ENCODE assay signal across 1 cellular context in the genomic region with DNA sequence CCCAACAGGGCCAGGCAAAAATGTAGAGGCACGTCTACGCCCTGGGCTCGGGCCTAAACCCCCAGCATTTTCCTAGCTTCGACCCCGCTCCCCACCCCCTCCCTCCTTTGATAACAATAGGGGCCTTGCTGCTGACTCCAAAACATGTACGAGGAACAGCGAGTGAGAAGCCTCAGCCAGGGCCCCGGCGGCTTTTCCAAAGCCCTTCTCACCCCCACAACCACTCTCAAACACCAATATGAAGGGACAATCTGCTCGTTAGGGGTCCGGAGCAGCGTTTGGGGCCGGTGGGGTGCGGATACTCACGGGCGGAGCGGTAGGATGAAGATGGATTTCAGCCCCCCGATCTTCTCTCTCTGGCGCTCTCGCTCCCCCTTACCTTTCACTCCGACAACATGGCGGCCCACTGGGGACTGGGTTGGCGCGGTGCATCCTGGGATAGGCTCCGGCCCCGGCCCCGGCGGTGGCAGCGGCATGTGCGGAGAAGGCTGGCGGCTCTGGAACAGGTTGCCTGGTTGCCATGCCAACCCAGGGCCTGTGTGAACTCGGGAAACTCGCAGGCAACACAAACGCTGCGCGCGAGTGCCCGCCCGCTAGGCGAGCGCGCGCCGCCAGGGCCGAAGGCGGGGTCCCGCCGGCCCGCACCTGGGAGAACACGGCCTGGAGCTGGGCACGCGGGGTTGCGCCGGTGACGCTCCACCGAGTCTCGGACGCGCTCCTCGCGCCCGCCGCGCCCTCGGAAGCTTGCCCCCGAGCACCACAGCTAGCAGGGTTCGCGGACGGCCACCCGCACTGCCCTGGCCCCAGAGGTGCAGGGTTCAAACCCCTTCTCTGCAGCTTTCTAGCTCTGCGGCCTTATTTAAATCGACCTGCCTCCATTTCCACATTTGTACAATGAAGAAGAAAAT.
TF ChIP-seq lines count a peak whose summit lies in the region.

A gene with protein sequence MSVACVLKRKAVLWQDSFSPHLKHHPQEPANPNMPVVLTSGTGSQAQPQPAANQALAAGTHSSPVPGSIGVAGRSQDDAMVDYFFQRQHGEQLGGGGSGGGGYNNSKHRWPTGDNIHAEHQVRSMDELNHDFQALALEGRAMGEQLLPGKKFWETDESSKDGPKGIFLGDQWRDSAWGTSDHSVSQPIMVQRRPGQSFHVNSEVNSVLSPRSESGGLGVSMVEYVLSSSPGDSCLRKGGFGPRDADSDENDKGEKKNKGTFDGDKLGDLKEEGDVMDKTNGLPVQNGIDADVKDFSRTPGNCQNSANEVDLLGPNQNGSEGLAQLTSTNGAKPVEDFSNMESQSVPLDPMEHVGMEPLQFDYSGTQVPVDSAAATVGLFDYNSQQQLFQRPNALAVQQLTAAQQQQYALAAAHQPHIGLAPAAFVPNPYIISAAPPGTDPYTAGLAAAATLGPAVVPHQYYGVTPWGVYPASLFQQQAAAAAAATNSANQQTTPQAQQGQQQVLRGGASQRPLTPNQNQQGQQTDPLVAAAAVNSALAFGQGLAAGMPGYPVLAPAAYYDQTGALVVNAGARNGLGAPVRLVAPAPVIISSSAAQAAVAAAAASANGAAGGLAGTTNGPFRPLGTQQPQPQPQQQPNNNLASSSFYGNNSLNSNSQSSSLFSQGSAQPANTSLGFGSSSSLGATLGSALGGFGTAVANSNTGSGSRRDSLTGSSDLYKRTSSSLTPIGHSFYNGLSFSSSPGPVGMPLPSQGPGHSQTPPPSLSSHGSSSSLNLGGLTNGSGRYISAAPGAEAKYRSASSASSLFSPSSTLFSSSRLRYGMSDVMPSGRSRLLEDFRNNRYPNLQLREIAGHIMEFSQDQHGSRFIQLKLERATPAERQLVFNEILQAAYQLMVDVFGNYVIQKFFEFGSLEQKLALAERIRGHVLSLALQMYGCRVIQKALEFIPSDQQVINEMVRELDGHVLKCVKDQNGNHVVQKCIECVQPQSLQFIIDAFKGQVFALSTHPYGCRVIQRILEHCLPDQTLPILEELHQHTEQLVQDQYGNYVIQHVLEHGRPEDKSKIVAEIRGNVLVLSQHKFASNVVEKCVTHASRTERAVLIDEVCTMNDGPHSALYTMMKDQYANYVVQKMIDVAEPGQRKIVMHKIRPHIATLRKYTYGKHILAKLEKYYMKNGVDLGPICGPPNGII (minus strand): TSS at position 408 of the 908 bp plus-strand sequence. CDS start 6,151 bp downstream, outside the sequence.

TF ChIP-seq in HepG2, 621 proteins besides CTCF, POLR2A, EP300 and RAD21 (continued from another document and continues in another):
- TF ChIP-seq, protein P1, sequence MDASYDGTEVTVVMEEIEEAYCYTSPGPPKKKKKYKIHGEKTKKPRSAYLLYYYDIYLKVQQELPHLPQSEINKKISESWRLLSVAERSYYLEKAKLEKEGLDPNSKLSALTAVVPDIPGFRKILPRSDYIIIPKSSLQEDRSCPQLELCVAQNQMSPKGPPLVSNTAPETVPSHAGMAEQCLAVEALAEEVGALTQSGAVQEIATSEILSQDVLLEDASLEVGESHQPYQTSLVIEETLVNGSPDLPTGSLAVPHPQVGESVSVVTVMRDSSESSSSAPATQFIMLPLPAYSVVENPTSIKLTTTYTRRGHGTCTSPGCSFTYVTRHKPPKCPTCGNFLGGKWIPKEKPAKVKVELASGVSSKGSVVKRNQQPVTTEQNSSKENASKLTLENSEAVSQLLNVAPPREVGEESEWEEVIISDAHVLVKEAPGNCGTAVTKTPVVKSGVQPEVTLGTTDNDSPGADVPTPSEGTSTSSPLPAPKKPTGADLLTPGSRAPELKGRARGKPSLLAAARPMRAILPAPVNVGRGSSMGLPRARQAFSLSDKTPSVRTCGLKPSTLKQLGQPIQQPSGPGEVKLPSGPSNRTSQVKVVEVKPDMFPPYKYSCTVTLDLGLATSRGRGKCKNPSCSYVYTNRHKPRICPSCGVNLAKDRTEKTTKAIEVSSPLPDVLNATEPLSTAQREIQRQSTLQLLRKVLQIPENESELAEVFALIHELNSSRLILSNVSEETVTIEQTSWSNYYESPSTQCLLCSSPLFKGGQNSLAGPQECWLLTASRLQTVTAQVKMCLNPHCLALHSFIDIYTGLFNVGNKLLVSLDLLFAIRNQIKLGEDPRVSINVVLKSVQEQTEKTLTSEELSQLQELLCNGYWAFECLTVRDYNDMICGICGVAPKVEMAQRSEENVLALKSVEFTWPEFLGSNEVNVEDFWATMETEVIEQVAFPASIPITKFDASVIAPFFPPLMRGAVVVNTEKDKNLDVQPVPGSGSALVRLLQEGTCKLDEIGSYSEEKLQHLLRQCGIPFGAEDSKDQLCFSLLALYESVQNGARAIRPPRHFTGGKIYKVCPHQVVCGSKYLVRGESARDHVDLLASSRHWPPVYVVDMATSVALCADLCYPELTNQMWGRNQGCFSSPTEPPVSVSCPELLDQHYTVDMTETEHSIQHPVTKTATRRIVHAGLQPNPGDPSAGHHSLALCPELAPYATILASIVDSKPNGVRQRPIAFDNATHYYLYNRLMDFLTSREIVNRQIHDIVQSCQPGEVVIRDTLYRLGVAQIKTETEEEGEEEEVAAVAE (CRISPR knock-in tag; IDR thresholded peaks at IDR 0.05; ENCODE audit: borderline replicate concordance): no peak
- TF ChIP-seq ZBTB38 (CRISPR knock-in tag; IDR thresholded peaks at IDR 0.05): peak; percentile 74; the same call in 1 of the 2 replicates
- no peak for TF ChIP-seq EEA1 (CRISPR knock-in tag; IDR thresholded peaks at IDR 0.05; ENCODE audit: borderline replicate concordance)
- TF ChIP-seq, protein P2, sequence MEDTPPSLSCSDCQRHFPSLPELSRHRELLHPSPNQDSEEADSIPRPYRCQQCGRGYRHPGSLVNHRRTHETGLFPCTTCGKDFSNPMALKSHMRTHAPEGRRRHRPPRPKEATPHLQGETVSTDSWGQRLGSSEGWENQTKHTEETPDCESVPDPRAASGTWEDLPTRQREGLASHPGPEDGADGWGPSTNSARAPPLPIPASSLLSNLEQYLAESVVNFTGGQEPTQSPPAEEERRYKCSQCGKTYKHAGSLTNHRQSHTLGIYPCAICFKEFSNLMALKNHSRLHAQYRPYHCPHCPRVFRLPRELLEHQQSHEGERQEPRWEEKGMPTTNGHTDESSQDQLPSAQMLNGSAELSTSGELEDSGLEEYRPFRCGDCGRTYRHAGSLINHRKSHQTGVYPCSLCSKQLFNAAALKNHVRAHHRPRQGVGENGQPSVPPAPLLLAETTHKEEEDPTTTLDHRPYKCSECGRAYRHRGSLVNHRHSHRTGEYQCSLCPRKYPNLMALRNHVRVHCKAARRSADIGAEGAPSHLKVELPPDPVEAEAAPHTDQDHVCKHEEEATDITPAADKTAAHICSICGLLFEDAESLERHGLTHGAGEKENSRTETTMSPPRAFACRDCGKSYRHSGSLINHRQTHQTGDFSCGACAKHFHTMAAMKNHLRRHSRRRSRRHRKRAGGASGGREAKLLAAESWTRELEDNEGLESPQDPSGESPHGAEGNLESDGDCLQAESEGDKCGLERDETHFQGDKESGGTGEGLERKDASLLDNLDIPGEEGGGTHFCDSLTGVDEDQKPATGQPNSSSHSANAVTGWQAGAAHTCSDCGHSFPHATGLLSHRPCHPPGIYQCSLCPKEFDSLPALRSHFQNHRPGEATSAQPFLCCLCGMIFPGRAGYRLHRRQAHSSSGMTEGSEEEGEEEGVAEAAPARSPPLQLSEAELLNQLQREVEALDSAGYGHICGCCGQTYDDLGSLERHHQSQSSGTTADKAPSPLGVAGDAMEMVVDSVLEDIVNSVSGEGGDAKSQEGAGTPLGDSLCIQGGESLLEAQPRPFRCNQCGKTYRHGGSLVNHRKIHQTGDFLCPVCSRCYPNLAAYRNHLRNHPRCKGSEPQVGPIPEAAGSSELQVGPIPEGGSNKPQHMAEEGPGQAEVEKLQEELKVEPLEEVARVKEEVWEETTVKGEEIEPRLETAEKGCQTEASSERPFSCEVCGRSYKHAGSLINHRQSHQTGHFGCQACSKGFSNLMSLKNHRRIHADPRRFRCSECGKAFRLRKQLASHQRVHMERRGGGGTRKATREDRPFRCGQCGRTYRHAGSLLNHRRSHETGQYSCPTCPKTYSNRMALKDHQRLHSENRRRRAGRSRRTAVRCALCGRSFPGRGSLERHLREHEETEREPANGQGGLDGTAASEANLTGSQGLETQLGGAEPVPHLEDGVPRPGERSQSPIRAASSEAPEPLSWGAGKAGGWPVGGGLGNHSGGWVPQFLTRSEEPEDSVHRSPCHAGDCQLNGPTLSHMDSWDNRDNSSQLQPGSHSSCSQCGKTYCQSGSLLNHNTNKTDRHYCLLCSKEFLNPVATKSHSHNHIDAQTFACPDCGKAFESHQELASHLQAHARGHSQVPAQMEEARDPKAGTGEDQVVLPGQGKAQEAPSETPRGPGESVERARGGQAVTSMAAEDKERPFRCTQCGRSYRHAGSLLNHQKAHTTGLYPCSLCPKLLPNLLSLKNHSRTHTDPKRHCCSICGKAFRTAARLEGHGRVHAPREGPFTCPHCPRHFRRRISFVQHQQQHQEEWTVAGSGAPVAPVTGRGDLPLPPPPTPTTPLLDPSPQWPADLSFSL (CRISPR knock-in tag; IDR thresholded peaks at IDR 0.05): no peak
- no peak for TF ChIP-seq IKZF1 (IDR thresholded peaks at IDR 0.05)
- TF ChIP-seq KDM3A (CRISPR knock-in tag; IDR thresholded peaks at IDR 0.05; ENCODE audit: low read depth): no peak
- no peak for TF ChIP-seq PCBP2 (optimal IDR thresholded peaks at IDR 0.05; ENCODE audit: low read depth, low read length, poor library complexity, severe bottlenecking)
- peak; percentile 88 for TF ChIP-seq RBM39 (IDR thresholded peaks at IDR 0.05; ENCODE audit: low read depth, low read length, poor library complexity, severe bottlenecking)
- TF ChIP-seq ASH2L (IDR thresholded peaks at IDR 0.05; ENCODE audit: insufficient read length, low read depth, low read length): peak; percentile 95
- no peak for TF ChIP-seq STAT5B (CRISPR knock-in tag; IDR thresholded peaks at IDR 0.05)
- peak; percentile 71 for TF ChIP-seq SALL2 (CRISPR knock-in tag; IDR thresholded peaks at IDR 0.05)
- TF ChIP-seq ATF1 (CRISPR knock-in tag; IDR thresholded peaks at IDR 0.05): no peak
- TF ChIP-seq, protein P3, sequence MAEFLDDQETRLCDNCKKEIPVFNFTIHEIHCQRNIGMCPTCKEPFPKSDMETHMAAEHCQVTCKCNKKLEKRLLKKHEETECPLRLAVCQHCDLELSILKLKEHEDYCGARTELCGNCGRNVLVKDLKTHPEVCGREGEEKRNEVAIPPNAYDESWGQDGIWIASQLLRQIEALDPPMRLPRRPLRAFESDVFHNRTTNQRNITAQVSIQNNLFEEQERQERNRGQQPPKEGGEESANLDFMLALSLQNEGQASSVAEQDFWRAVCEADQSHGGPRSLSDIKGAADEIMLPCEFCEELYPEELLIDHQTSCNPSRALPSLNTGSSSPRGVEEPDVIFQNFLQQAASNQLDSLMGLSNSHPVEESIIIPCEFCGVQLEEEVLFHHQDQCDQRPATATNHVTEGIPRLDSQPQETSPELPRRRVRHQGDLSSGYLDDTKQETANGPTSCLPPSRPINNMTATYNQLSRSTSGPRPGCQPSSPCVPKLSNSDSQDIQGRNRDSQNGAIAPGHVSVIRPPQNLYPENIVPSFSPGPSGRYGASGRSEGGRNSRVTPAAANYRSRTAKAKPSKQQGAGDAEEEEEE (CRISPR knock-in tag; IDR thresholded peaks at IDR 0.05; ENCODE audit: borderline replicate concordance): no peak
- TF ChIP-seq ZNF543 (CRISPR knock-in tag; IDR thresholded peaks at IDR 0.05): peak; percentile 66; the same call in 1 of the 2 replicates
- no peak; the same call in 1 of the 2 replicates for TF ChIP-seq ZZZ3 (CRISPR knock-in tag; IDR thresholded peaks at IDR 0.05; ENCODE audit: borderline replicate concordance)
- TF ChIP-seq IRF2 (CRISPR knock-in tag; IDR thresholded peaks at IDR 0.05): no peak
- TF ChIP-seq, protein P4, sequence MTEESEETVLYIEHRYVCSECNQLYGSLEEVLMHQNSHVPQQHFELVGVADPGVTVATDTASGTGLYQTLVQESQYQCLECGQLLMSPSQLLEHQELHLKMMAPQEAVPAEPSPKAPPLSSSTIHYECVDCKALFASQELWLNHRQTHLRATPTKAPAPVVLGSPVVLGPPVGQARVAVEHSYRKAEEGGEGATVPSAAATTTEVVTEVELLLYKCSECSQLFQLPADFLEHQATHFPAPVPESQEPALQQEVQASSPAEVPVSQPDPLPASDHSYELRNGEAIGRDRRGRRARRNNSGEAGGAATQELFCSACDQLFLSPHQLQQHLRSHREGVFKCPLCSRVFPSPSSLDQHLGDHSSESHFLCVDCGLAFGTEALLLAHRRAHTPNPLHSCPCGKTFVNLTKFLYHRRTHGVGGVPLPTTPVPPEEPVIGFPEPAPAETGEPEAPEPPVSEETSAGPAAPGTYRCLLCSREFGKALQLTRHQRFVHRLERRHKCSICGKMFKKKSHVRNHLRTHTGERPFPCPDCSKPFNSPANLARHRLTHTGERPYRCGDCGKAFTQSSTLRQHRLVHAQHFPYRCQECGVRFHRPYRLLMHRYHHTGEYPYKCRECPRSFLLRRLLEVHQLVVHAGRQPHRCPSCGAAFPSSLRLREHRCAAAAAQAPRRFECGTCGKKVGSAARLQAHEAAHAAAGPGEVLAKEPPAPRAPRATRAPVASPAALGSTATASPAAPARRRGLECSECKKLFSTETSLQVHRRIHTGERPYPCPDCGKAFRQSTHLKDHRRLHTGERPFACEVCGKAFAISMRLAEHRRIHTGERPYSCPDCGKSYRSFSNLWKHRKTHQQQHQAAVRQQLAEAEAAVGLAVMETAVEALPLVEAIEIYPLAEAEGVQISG (CRISPR knock-in tag; IDR thresholded peaks at IDR 0.05): peak; percentile 96
- no peak for TF ChIP-seq ZNF577 (CRISPR knock-in tag; IDR thresholded peaks at IDR 0.05; ENCODE audit: borderline replicate concordance, low read depth)
- TF ChIP-seq NCOA5 (CRISPR knock-in tag; IDR thresholded peaks at IDR 0.05): no peak
- no peak for TF ChIP-seq SOX13 (IDR thresholded peaks at IDR 0.05)
- peak in 1 of 2 experiments; percentile 27; a peak in 1 of 4 replicates for TF ChIP-seq SOX13 (CRISPR knock-in tag; conservative IDR thresholded peaks at IDR 0.05 in 1 of 2, IDR thresholded peaks at IDR 0.05 in 1 of 2)
- TF ChIP-seq HNRNPK (IDR thresholded peaks at IDR 0.05; ENCODE audit: low read depth, low read length, poor library complexity, severe bottlenecking): peak; percentile 52
- peak; percentile 29; the same call in 1 of the 2 replicates for TF ChIP-seq HOXA9 (CRISPR knock-in tag; IDR thresholded peaks at IDR 0.05; ENCODE audit: borderline replicate concordance)
- TF ChIP-seq ZNF652 (CRISPR knock-in tag; IDR thresholded peaks at IDR 0.05; ENCODE audit: borderline replicate concordance, low read depth): no peak
- no peak; the same call in 1 of the 2 replicates for TF ChIP-seq JUND (CRISPR knock-in tag; IDR thresholded peaks at IDR 0.05)
- TF ChIP-seq FLYWCH1 (CRISPR knock-in tag; IDR thresholded peaks at IDR 0.05): no peak
- TF ChIP-seq GTF3A (CRISPR knock-in tag; conservative IDR thresholded peaks at IDR 0.05): no peak
- TF ChIP-seq SP140L (CRISPR knock-in tag; IDR thresholded peaks at IDR 0.05; ENCODE audit: borderline replicate concordance): no peak
- TF ChIP-seq HOXD1 (CRISPR knock-in tag; IDR thresholded peaks at IDR 0.05): peak; percentile 62; the same call in 1 of the 2 replicates
- no peak for TF ChIP-seq FOXC1 (CRISPR knock-in tag; IDR thresholded peaks at IDR 0.05; ENCODE audit: borderline replicate concordance)
- TF ChIP-seq ZFP90 (CRISPR knock-in tag; IDR thresholded peaks at IDR 0.05; ENCODE audit: borderline replicate concordance): peak; percentile 24; the same call in 1 of the 2 replicates
- TF ChIP-seq NFKB2 (CRISPR knock-in tag; IDR thresholded peaks at IDR 0.05; ENCODE audit: borderline replicate concordance): no peak
